Comparison of ENCODE assay signal across 1 cellular context in genomic region chr22:46052331-46052771, GRCh38.
TF ChIP-seq lines count a peak whose summit lies in the region.

No MANE protein-coding gene starts in this region.

TF ChIP-seq in H1, 55 proteins besides CTCF, POLR2A, EP300 and RAD21 (continued from another document):
- TF ChIP-seq, protein P1, sequence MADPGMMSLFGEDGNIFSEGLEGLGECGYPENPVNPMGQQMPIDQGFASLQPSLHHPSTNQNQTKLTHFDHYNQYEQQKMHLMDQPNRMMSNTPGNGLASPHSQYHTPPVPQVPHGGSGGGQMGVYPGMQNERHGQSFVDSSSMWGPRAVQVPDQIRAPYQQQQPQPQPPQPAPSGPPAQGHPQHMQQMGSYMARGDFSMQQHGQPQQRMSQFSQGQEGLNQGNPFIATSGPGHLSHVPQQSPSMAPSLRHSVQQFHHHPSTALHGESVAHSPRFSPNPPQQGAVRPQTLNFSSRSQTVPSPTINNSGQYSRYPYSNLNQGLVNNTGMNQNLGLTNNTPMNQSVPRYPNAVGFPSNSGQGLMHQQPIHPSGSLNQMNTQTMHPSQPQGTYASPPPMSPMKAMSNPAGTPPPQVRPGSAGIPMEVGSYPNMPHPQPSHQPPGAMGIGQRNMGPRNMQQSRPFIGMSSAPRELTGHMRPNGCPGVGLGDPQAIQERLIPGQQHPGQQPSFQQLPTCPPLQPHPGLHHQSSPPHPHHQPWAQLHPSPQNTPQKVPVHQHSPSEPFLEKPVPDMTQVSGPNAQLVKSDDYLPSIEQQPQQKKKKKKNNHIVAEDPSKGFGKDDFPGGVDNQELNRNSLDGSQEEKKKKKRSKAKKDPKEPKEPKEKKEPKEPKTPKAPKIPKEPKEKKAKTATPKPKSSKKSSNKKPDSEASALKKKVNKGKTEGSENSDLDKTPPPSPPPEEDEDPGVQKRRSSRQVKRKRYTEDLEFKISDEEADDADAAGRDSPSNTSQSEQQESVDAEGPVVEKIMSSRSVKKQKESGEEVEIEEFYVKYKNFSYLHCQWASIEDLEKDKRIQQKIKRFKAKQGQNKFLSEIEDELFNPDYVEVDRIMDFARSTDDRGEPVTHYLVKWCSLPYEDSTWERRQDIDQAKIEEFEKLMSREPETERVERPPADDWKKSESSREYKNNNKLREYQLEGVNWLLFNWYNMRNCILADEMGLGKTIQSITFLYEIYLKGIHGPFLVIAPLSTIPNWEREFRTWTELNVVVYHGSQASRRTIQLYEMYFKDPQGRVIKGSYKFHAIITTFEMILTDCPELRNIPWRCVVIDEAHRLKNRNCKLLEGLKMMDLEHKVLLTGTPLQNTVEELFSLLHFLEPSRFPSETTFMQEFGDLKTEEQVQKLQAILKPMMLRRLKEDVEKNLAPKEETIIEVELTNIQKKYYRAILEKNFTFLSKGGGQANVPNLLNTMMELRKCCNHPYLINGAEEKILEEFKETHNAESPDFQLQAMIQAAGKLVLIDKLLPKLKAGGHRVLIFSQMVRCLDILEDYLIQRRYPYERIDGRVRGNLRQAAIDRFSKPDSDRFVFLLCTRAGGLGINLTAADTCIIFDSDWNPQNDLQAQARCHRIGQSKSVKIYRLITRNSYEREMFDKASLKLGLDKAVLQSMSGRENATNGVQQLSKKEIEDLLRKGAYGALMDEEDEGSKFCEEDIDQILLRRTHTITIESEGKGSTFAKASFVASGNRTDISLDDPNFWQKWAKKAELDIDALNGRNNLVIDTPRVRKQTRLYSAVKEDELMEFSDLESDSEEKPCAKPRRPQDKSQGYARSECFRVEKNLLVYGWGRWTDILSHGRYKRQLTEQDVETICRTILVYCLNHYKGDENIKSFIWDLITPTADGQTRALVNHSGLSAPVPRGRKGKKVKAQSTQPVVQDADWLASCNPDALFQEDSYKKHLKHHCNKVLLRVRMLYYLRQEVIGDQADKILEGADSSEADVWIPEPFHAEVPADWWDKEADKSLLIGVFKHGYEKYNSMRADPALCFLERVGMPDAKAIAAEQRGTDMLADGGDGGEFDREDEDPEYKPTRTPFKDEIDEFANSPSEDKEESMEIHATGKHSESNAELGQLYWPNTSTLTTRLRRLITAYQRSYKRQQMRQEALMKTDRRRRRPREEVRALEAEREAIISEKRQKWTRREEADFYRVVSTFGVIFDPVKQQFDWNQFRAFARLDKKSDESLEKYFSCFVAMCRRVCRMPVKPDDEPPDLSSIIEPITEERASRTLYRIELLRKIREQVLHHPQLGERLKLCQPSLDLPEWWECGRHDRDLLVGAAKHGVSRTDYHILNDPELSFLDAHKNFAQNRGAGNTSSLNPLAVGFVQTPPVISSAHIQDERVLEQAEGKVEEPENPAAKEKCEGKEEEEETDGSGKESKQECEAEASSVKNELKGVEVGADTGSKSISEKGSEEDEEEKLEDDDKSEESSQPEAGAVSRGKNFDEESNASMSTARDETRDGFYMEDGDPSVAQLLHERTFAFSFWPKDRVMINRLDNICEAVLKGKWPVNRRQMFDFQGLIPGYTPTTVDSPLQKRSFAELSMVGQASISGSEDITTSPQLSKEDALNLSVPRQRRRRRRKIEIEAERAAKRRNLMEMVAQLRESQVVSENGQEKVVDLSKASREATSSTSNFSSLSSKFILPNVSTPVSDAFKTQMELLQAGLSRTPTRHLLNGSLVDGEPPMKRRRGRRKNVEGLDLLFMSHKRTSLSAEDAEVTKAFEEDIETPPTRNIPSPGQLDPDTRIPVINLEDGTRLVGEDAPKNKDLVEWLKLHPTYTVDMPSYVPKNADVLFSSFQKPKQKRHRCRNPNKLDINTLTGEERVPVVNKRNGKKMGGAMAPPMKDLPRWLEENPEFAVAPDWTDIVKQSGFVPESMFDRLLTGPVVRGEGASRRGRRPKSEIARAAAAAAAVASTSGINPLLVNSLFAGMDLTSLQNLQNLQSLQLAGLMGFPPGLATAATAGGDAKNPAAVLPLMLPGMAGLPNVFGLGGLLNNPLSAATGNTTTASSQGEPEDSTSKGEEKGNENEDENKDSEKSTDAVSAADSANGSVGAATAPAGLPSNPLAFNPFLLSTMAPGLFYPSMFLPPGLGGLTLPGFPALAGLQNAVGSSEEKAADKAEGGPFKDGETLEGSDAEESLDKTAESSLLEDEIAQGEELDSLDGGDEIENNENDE (IDR thresholded peaks at IDR 0.05; ENCODE audit: insufficient replicate concordance, low read length): no peak
- TF ChIP-seq SAP30 (IDR thresholded peaks at IDR 0.05; ENCODE audit: insufficient read depth, insufficient replicate concordance, low read length): no peak
- TF ChIP-seq BACH1 (IDR thresholded peaks at IDR 0.05; ENCODE audit: low read length): no peak
- TF ChIP-seq RNF2 (IDR thresholded peaks at IDR 0.05; ENCODE audit: borderline replicate concordance, low read depth, low read length, missing control alignments, poor library complexity, severe bottlenecking): no peak
- no peak for TF ChIP-seq HDAC2 (IDR thresholded peaks at IDR 0.05; ENCODE audit: borderline replicate concordance in 1 of 2, low read depth in 2 of 2, low read length in 2 of 2)
- TF ChIP-seq GABPA (IDR thresholded peaks at IDR 0.05; ENCODE audit: borderline replicate concordance, insufficient read depth, low read length): no peak
TF ChIP-seq in H1: peak in this region for 0.
